16 cellular contexts compared by ENCODE assay signal in genomic region chr22:29078869-29079207, GRCh38. TPM values are rescaled to one million over a fixed set of nuclear protein-coding genes. Genes with fewer than 3 reads are reported as not detected.
DNase-seq lines count a peak whose midpoint lies in the region; ATAC-seq, FAIRE-seq and TF ChIP-seq lines count a peak whose summit lies in the region.
"Had no signal": no experiment of that assay in that cellular context is flagged by ENCODE, and none has a peak within 500 bp of the region (broad histone marks: within the 10 kb centered on the region; RNA-seq: fewer than 3 reads in every experiment).

No MANE protein-coding gene starts in this region.

- no peaks in the 10 kb centered on the region for H3K9me3 ChIP-seq in colonic mucosa
- H3K9me3 ChIP-seq in mucosa of rectum (ENCODE audit: control insufficient read depth in 2 of 2, low read length in 2 of 2), result no peaks in the 10 kb centered on the region
- no peaks in the 10 kb centered on the region for H3K9me3 ChIP-seq in transverse colon
- H3K9me3 ChIP-seq: thoracic aorta had no signal

- H3K27me3 ChIP-seq in colonic mucosa, result no peaks in the 10 kb centered on the region
- H3K27me3 ChIP-seq in mucosa of rectum (ENCODE audit: control insufficient read depth in 2 of 2, insufficient read depth in 2 of 2, low read length in 2 of 2), result no peaks in the 10 kb centered on the region
- no peaks in the 10 kb centered on the region for H3K27me3 ChIP-seq in transverse colon

- H3K27ac ChIP-seq in colonic mucosa (peak overlapping the region; percentile 46), mucosa of rectum (ENCODE audit: low read depth in 2 of 2, low read length in 2 of 2) (peak overlapping the region; percentile 59 to 67), transverse colon (peak overlapping the region; percentile 42 to 77 (median 64))
- H3K27ac ChIP-seq: RWPE1, thoracic aorta had no signal

- DNase-seq in NCI-H82 (lab: John Stamatoyannopoulos, UW), result peak; percentile 60
- DNase-seq in colonic mucosa, result no peak
- DNase-seq in transverse colon, result no peak
- no peak for DNase-seq in central memory CD4-positive, alpha-beta T cell
- DNase-seq in D721Med (ENCODE audit: insufficient read length, low spot score), result no peak
- DNase-seq: activated CD4-positive, alpha-beta T cell treated with anti-CD3 and anti-CD28 coated beads for 4 hours; activated naive CD4-positive, alpha-beta T cell treated with anti-CD3 and anti-CD28 coated beads, Interleukin-2, amount 50 U/mL, for 16 hours; AML-193; Kasumi-1 had no signal

- TF ChIP-seq POLR2A in transverse colon (IDR thresholded peaks at IDR 0.05), result no peak

- no peak for TF ChIP-seq CTCF in colonic mucosa (IDR thresholded peaks at IDR 0.05)
- TF ChIP-seq CTCF in transverse colon (IDR thresholded peaks at IDR 0.05), result no peak
- TF ChIP-seq CTCF in D721Med (IDR thresholded peaks at IDR 0.05; ENCODE audit: insufficient read depth, missing control alignments), result no peak

- ATAC-seq in HG03108 (IDR thresholded peaks at IDR 0.05; ENCODE audit: unreplicated experiment), result no peak
- ATAC-seq: HCT116 had no signal

- intact Hi-C loops in colonic mucosa (cut with DNase I) (no loop called here), transverse colon (cut with DNase I; ENCODE audit: low total_unique reads) (no loop called here)

- no peaks in the 10 kb centered on the region for H3K36me3 ChIP-seq in colonic mucosa
- H3K36me3 ChIP-seq in mucosa of rectum (ENCODE audit: control insufficient read depth in 2 of 2, insufficient read depth in 2 of 2, low read length in 2 of 2), result no peaks in the 10 kb centered on the region
- no peaks in the 10 kb centered on the region for H3K36me3 ChIP-seq in transverse colon
- H3K36me3 ChIP-seq: thoracic aorta had no signal

- WGBS in transverse colon (ENCODE audit: low coverage in 1 of 2), 2 donors, result 55 to 57% methylated on average over 4 to 6 of the region's 6 CpGs

- H3K4me3 ChIP-seq in colonic mucosa (no peak overlapping the region), mucosa of rectum (ENCODE audit: low read length in 2 of 2) (peak overlapping the region in 1 of 2 donors; percentile 10), transverse colon (no peak overlapping the region)
- H3K4me3 ChIP-seq: thoracic aorta had no signal

- H3K9ac ChIP-seq in colonic mucosa (ENCODE audit: low read depth in 2 of 2, low read length in 2 of 2) (peak overlapping the region in 1 of 2 donors; percentile 67), mucosa of rectum (ENCODE audit: low read depth in 1 of 2, low read length in 2 of 2) (peak overlapping the region in 1 of 2 donors; percentile 5)

- H3K4me1 ChIP-seq in colonic mucosa (no peaks in the 10 kb centered on the region), mucosa of rectum (ENCODE audit: control insufficient read depth in 2 of 2, insufficient read depth in 2 of 2, low read length in 2 of 2) (peaks cover 15 to 18% of the 10 kb centered on the region in 2 donors), transverse colon (peaks cover 9 to 65% (median 31%) of the 10 kb centered on the region in 4 donors)

- TF ChIP-seq EP300 in transverse colon (IDR thresholded peaks at IDR 0.05; ENCODE audit: low read depth), result no peak

- FAIRE-seq in D721Med (lab: Jason Lieb, UNC), result no peak
- FAIRE-seq: astrocyte, HTR-8/SVneo had no signal

- in situ Hi-C loops in transverse colon (cut with MboI; ENCODE audit: low pct_ligation_motif_present in 1 of 4, low pct_unique_long_range_greater_than_20kb in 1 of 4, low sequenced_read_pairs in 3 of 4), result no loop called here

RNA-seq across cellular contexts. Expression of gene KREMEN1, which starts 6.0 kb away (rescaled TPM):
- total RNA-seq in colonic mucosa, result 10 to 100 TPM; 20.2 to 20.7 TPM
- total RNA-seq in transverse colon, result 10 to 100 TPM in 3 of 4 donors, 1 to 10 TPM in 1; 5.2 to 39.2 (median 20.1) TPM

RNA-seq across cellular contexts. Expression of gene C22orf31, which starts 17.2 kb away (rescaled TPM):
- total RNA-seq in colonic mucosa, result under 1 TPM in 1 of 2 donors, not detected in 1; 0.32 TPM
- not detected for total RNA-seq in transverse colon
- total RNA-seq: astrocyte, thoracic aorta had no signal
